10 cellular contexts compared by ENCODE assay signal in genomic region chr6:90222724-90223198, GRCh38.
DNase-seq lines count a peak whose midpoint lies in the region; ATAC-seq, FAIRE-seq and TF ChIP-seq lines count a peak whose summit lies in the region.
"Had no signal": no experiment of that assay in that cellular context is flagged by ENCODE, and none has a peak within 500 bp of the region (broad histone marks: within the 10 kb centered on the region; RNA-seq: fewer than 3 reads in every experiment).

No MANE protein-coding gene starts in this region.

- no TSS peak for BruUV-seq in MCF 10A (replicated peaks; lab: Mats Ljungman, UMichigan)

- no peak overlapping the region for H3K27ac Mint-ChIP-seq in MCF 10A (ENCODE audit: low read depth, unreplicated experiment)

- TF ChIP-seq POLR2A in breast epithelium (IDR thresholded peaks at IDR 0.05) = no peak

- POLR2A ChIA-PET in MCF 10A (lab: Yijun Ruan, JAX) = no interaction called here

- H2AFZ ChIP-seq in keratinocyte (ENCODE audit: control insufficient read depth, low read length) = no peak overlapping the region

- no peak overlapping the region for H3K27ac ChIP-seq in breast epithelium
- H3K27ac ChIP-seq in keratinocyte (ENCODE audit: control insufficient read depth, insufficient read depth, low read length) = peak overlapping the region; percentile 66
- H3K27ac ChIP-seq in pancreas = no peak overlapping the region
- H3K27ac ChIP-seq: vagina had no signal

- TF ChIP-seq CTCF in MCF 10A (IDR thresholded peaks at IDR 0.05; ENCODE audit: unreplicated experiment) (no peak), breast epithelium (IDR thresholded peaks at IDR 0.05) (no peak), keratinocyte (optimal IDR thresholded peaks at IDR 0.05 in 1 of 3, IDR thresholded peaks at IDR 0.05 in 1 of 3, conservative IDR thresholded peaks at IDR 0.05 in 1 of 3; ENCODE audit: extremely low read depth in 1 of 3, insufficient read depth in 2 of 3, low read length in 3 of 3) (no peak), pancreas (IDR thresholded peaks at IDR 0.05) (no peak)

- WGBS in pancreas, 2 donors = 94 to 95% methylated on average over 10 of the region's 10 CpGs

- no peak overlapping the region for H3K4me3 ChIP-seq in breast epithelium
- H3K4me3 ChIP-seq in keratinocyte (ENCODE audit: control insufficient read depth in 2 of 3, extremely low read depth in 1 of 3, insufficient read depth in 2 of 3, low read depth in 1 of 3, low read length in 3 of 3) = no peak overlapping the region
- H3K4me3 ChIP-seq in pancreas = no peak overlapping the region
- H3K4me3 ChIP-seq: vagina had no signal

- peaks cover 11% of the 10 kb centered on the region for H3K9me3 Mint-ChIP-seq in MCF 10A (ENCODE audit: unreplicated experiment)

- no peaks in the 10 kb centered on the region for H3K9me1 ChIP-seq in keratinocyte (ENCODE audit: control insufficient read depth, extremely low read depth, insufficient read depth, low read length)

- peaks cover 0 to 9% of the 10 kb centered on the region in 2 donors for H3K9me3 ChIP-seq in breast epithelium
- peaks cover 3% of the 10 kb centered on the region for H3K9me3 ChIP-seq in keratinocyte (ENCODE audit: control insufficient read depth, low read depth, low read length)
- H3K9me3 ChIP-seq in pancreas = no peaks in the 10 kb centered on the region
- H3K9me3 ChIP-seq: vagina had no signal

- H3K79me2 ChIP-seq in keratinocyte (ENCODE audit: control insufficient read depth, insufficient read depth, low read length) = no peaks in the 10 kb centered on the region

- H3K4me3 Mint-ChIP-seq in MCF 10A (ENCODE audit: unreplicated experiment) = no peak overlapping the region

- no peaks in the 10 kb centered on the region for H3K4me1 ChIP-seq in breast epithelium
- H3K4me1 ChIP-seq in keratinocyte (ENCODE audit: control insufficient read depth, extremely low read depth, insufficient read depth, low read length) = peaks cover 29% of the 10 kb centered on the region
- peaks cover 10 to 22% (median 17%) of the 10 kb centered on the region in 3 donors for H3K4me1 ChIP-seq in pancreas

- H3K4me2 ChIP-seq in keratinocyte (ENCODE audit: control insufficient read depth, extremely low read depth, insufficient read depth, low read depth, low read length) = no peak overlapping the region

- H3K36me3 ChIP-seq in breast epithelium = no peaks in the 10 kb centered on the region
- H3K36me3 ChIP-seq in keratinocyte (ENCODE audit: control insufficient read depth in 2 of 2, extremely low read depth in 1 of 2, insufficient read depth in 2 of 2, low read length in 2 of 2) = no peaks in the 10 kb centered on the region
- H3K36me3 ChIP-seq in pancreas = no peaks in the 10 kb centered on the region
- H3K36me3 ChIP-seq: vagina had no signal

- H3K27me3 Mint-ChIP-seq in MCF 10A (ENCODE audit: insufficient read depth, unreplicated experiment) = no peaks in the 10 kb centered on the region

- ATAC-seq in pancreas = no peak
- no peak for ATAC-seq in HG02571 (IDR thresholded peaks at IDR 0.05; ENCODE audit: unreplicated experiment)
- ATAC-seq in HG03565 (IDR thresholded peaks at IDR 0.05; ENCODE audit: unreplicated experiment) = no peak

- no peak overlapping the region for H3K9ac ChIP-seq in keratinocyte (ENCODE audit: control insufficient read depth, extremely low read depth, insufficient read depth, low read length)

- H3K27me3 ChIP-seq in breast epithelium (no peaks in the 10 kb centered on the region), keratinocyte (ENCODE audit: control insufficient read depth, extremely low read depth, insufficient read depth, low read length) (no peaks in the 10 kb centered on the region), pancreas (no peaks in the 10 kb centered on the region)
- H3K27me3 ChIP-seq: vagina had no signal

- H4K20me1 ChIP-seq in keratinocyte (ENCODE audit: control insufficient read depth, extremely low read depth, insufficient read depth, low read length) = no peaks in the 10 kb centered on the region

- CTCF ChIA-PET in MCF 10A (lab: Yijun Ruan, JAX) = interaction anchor here (0.9 to 1.9 kb wide), 4 partner anchors 19 to 282 kb away, joined by 3 to 5 read pairs (median 4); no protein-coding TSS in a partner anchor

- H3K4me1 Mint-ChIP-seq in MCF 10A (ENCODE audit: insufficient read depth, unreplicated experiment) = peaks cover 11% of the 10 kb centered on the region

- DNase-seq in MCF 10A (ENCODE audit: unreplicated experiment) (peak; percentile 48), breast epithelium (ENCODE audit: low spot score in 2 of 2) (no peak), keratinocyte (ENCODE audit: low read depth, low spot score) (peak; percentile 67), GOT3 (lab: John Stamatoyannopoulos, UW) (no peak), pancreas (no peak)
- DNase-seq in activated CD8-positive, alpha-beta memory T cell treated with anti-CD3 and anti-CD28 coated beads, Interleukin-2, amount 50 U/mL, for 48 hours = peak; percentile 70
- DNase-seq: NCI-H69 had no signal

- FAIRE-seq in keratinocyte (lab: Jason Lieb, UNC) (no peak), pancreas (lab: Jason Lieb, UNC) (no peak)

- intact Hi-C loops in MCF 10A (cut with micrococcal nuclease) = no loop called here
- intact Hi-C loops in breast epithelium (cut with DNase I; ENCODE audit: low total_unique reads) = no loop called here
- intact Hi-C loops in pancreas (cut with DNase I) = loop anchor here in 1 of 3 donors (10.0 kb wide), 1 partner anchor 62 kb away; no protein-coding TSS in a partner anchor

- dilution Hi-C loops in keratinocyte (cut with MboI; ENCODE audit: extremely low pct_ligation_motif_present, low sequenced_read_pairs) = no loop called here

- H3K36me3 Mint-ChIP-seq in MCF 10A (ENCODE audit: insufficient read depth, unreplicated experiment) = no peaks in the 10 kb centered on the region

Comparison
In these comparisons a context has a peak if more than half of its experiments do, and no peak if none do; other contexts are left out.
1. DNase-seq: peak in MCF 10A (single experiment), activated CD8-positive, alpha-beta memory T cell treated with anti-CD3 and anti-CD28 coated beads, Interleukin-2, amount 50 U/mL, for 48 hours (single experiment) and keratinocyte (single experiment); none in breast epithelium (0 of 2), GOT3 (single experiment) and pancreas (0 of 6).